Comparison of ENCODE assay signal across 25 cellular contexts in genomic region chr4:129189630-129190029, GRCh38.
"Had no signal": no experiment of that assay in that cellular context is flagged by ENCODE, and none has a peak within 500 bp of the region (broad histone marks: within the 10 kb centered on the region; RNA-seq: fewer than 3 reads in every experiment).

No MANE protein-coding gene starts in this region.

- H3K9me3 Mint-ChIP-seq: activated CD4-positive, alpha-beta memory T cell treated with anti-CD3 and anti-CD28 coated beads, Interleukin-2, amount 10 ng/mL, durations not matched to agents 7 days and 5 days; activated CD4-positive, alpha-beta T cell treated with anti-CD3 and anti-CD28 coated beads, Interleukin-2, amount 10 ng/mL, durations not matched to agents 24 days and 14 days; activated naive CD4-positive, alpha-beta T cell treated with anti-CD3 and anti-CD28 coated beads, Interleukin-2, amount 50 U/mL, for 24 hours; activated naive CD8-positive, alpha-beta T cell treated with anti-CD3 and anti-CD28 coated beads, Interleukin-2, amount 50 U/mL, for 24 hours; activated T-cell treated with anti-CD3 and anti-CD28 coated beads, Interleukin-2, amount 50 U/mL, for 4 hours; endodermal cell; neural crest cell had no signal

- H3K27me3 ChIP-seq: heart right ventricle, testis, transverse colon had no signal

- H3K27ac Mint-ChIP-seq: activated CD4-positive, alpha-beta memory T cell treated with anti-CD3 and anti-CD28 coated beads, Interleukin-2, amount 10 ng/mL, durations not matched to agents 7 days and 5 days; activated CD4-positive, alpha-beta T cell treated with anti-CD3 and anti-CD28 coated beads, Interleukin-2, amount 10 ng/mL, durations not matched to agents 24 days and 14 days; activated naive CD4-positive, alpha-beta T cell treated with anti-CD3 and anti-CD28 coated beads, Interleukin-2, amount 50 U/mL, for 24 hours; activated naive CD8-positive, alpha-beta T cell treated with anti-CD3 and anti-CD28 coated beads, Interleukin-2, amount 50 U/mL, for 24 hours; activated T-helper 17 cell treated with anti-CD3 and anti-CD28 coated beads, Interleukin-2, amount 50 U/mL, for 72 hours; dendritic cell treated with granulocyte-macrophage colony-stimulating factor and Interleukin-4, amounts not matched to agents 40 ng/mL and 50 ng/mL, for 4 days; endodermal cell; naive thymus-derived CD4-positive, alpha-beta T cell; T-helper 17 cell had no signal

- DNase-seq: activated CD4-positive, alpha-beta memory T cell treated with anti-CD3 and anti-CD28 coated beads, Interleukin-2, amount 10 ng/mL, durations not matched to agents 7 days and 5 days; activated CD4-positive, alpha-beta T cell treated with anti-CD3 and anti-CD28 coated beads, Interleukin-2, amount 10 ng/mL, durations not matched to agents 24 days and 14 days; activated CD4-positive, CD25-positive, alpha-beta regulatory T cell treated with anti-CD3 and anti-CD28 coated beads, Interleukin-2, amount 50 U/mL, for 72 hours; activated naive CD8-positive, alpha-beta T cell treated with anti-CD3 and anti-CD28 coated beads, Interleukin-2, amount 50 U/mL, for 24 hours; activated T-cell treated with anti-CD3 and anti-CD28 coated beads, Interleukin-2, amount 50 U/mL, for 4 hours; amygdala; caudate nucleus; endodermal cell; foreskin melanocyte; heart right ventricle; left ventricle myocardium superior; midbrain; naive thymus-derived CD4-positive, alpha-beta T cell; nucleus accumbens; right cardiac atrium; stimulated activated CD4-positive, alpha-beta T cell treated with anti-CD3 and anti-CD28 coated beads, Interleukin-2, amount 100 ng/mL, for 48 hours; stimulated activated naive CD4-positive, alpha-beta T cell treated with Interleukin-2 at 50 U/mL for 16 hours; T-helper 17 cell; testis; transverse colon had no signal

- H3K9me3 ChIP-seq: testis, transverse colon had no signal

- H3K4me3 Mint-ChIP-seq: activated CD4-positive, alpha-beta memory T cell treated with anti-CD3 and anti-CD28 coated beads, Interleukin-2, amount 10 ng/mL, durations not matched to agents 7 days and 5 days; activated CD4-positive, alpha-beta T cell treated with anti-CD3 and anti-CD28 coated beads, Interleukin-2, amount 10 ng/mL, durations not matched to agents 24 days and 14 days; activated naive CD4-positive, alpha-beta T cell treated with anti-CD3 and anti-CD28 coated beads, Interleukin-2, amount 50 U/mL, for 24 hours; activated naive CD8-positive, alpha-beta T cell treated with anti-CD3 and anti-CD28 coated beads, Interleukin-2, amount 50 U/mL, for 24 hours; activated T-cell treated with anti-CD3 and anti-CD28 coated beads, Interleukin-2, amount 50 U/mL, for 4 hours; activated T-helper 17 cell treated with anti-CD3 and anti-CD28 coated beads, Interleukin-2, amount 50 U/mL, for 72 hours; dendritic cell treated with granulocyte-macrophage colony-stimulating factor and Interleukin-4, amounts not matched to agents 40 ng/mL and 50 ng/mL, for 4 days; endodermal cell; naive thymus-derived CD4-positive, alpha-beta T cell; neural crest cell; T-helper 17 cell had no signal

- H3K36me3 Mint-ChIP-seq: activated naive CD4-positive, alpha-beta T cell treated with anti-CD3 and anti-CD28 coated beads, Interleukin-2, amount 50 U/mL, for 24 hours; naive thymus-derived CD4-positive, alpha-beta T cell had no signal

- H3K4me1 ChIP-seq: heart right ventricle, testis, transverse colon had no signal

- H3K36me3 ChIP-seq: heart right ventricle, transverse colon had no signal

- ATAC-seq: activated naive CD8-positive, alpha-beta T cell treated with anti-CD3 and anti-CD28 coated beads, Interleukin-2, amount 50 U/mL, for 24 hours; activated T-cell treated with anti-CD3 and anti-CD28 coated beads, Interleukin-2, amount 50 U/mL, for 4 hours; activated T-helper 17 cell treated with anti-CD3 and anti-CD28 coated beads, Interleukin-2, amount 50 U/mL, for 72 hours; esophagus mucosa; heart right ventricle; left ventricle myocardium superior; naive thymus-derived CD4-positive, alpha-beta T cell; right cardiac atrium; T-helper 17 cell had no signal

- H3K27ac ChIP-seq: heart right ventricle, testis, transverse colon had no signal

- H3K4me1 Mint-ChIP-seq: activated CD4-positive, alpha-beta memory T cell treated with anti-CD3 and anti-CD28 coated beads, Interleukin-2, amount 10 ng/mL, durations not matched to agents 7 days and 5 days; activated CD4-positive, alpha-beta T cell treated with anti-CD3 and anti-CD28 coated beads, Interleukin-2, amount 10 ng/mL, durations not matched to agents 24 days and 14 days; activated naive CD4-positive, alpha-beta T cell treated with anti-CD3 and anti-CD28 coated beads, Interleukin-2, amount 50 U/mL, for 24 hours; activated naive CD8-positive, alpha-beta T cell treated with anti-CD3 and anti-CD28 coated beads, Interleukin-2, amount 50 U/mL, for 24 hours; activated T-helper 17 cell treated with anti-CD3 and anti-CD28 coated beads, Interleukin-2, amount 50 U/mL, for 72 hours; endodermal cell; naive thymus-derived CD4-positive, alpha-beta T cell; neural crest cell; T-helper 17 cell had no signal

- H3K4me3 ChIP-seq: heart right ventricle, testis, transverse colon had no signal
